Comparison of ENCODE assay signal across 14 cellular contexts in the genomic region with DNA sequence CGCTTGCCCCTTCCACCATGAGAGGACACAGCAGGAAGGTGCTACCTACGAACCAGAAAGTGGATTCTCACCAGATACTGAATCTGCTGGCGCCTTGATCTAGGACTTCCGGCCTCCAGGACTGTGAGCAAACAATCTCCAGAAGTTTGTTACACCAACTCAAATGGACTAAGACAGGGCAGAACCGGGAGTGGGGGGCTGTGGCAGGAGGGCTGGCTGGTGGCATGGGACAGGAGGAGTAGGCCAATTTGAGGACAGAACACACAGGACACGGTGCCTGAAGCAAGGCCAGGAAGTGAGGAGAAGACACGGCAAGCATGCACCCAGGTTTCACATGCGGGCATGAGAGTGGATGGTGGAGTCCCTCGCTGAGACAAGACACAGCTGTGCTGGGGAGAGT. TPM values are rescaled to one million over a fixed set of nuclear protein-coding genes. Genes with fewer than 3 reads are reported as not detected.
DNase-seq lines count a peak whose midpoint lies in the region; ATAC-seq and TF ChIP-seq lines count a peak whose summit lies in the region.
"Had no signal": no experiment of that assay in that cellular context is flagged by ENCODE, and none has a peak within 500 bp of the region (broad histone marks: within the 10 kb centered on the region; RNA-seq: fewer than 3 reads in every experiment).

No MANE protein-coding gene starts in this region.

- H3K4me3 Mint-ChIP-seq in nephron, result peak overlapping the region in 1 of 3 experiments; percentile 44
- H3K4me3 Mint-ChIP-seq in stimulated activated effector memory CD8-positive, alpha-beta T cell treated with anti-CD3 and anti-CD28 coated beads, Interleukin-12 subunit alpha, Interleukin-12 subunit beta, amount 100 ng/mL, for 72 hours, result no peak overlapping the region

- H3K9me3 Mint-ChIP-seq in nephron, result peaks cover 3% of the 10 kb centered on the region
- no peaks in the 10 kb centered on the region for H3K9me3 Mint-ChIP-seq in stimulated activated effector memory CD8-positive, alpha-beta T cell treated with anti-CD3 and anti-CD28 coated beads, Interleukin-12 subunit alpha, Interleukin-12 subunit beta, amount 100 ng/mL, for 72 hours

- ATAC-seq in activated CD4-positive, CD25-positive, alpha-beta regulatory T cell treated with anti-CD3 and anti-CD28 coated beads, Interleukin-2, amount 50 U/mL, for 24 hours, result no peak
- no peak for ATAC-seq in stimulated activated effector memory CD8-positive, alpha-beta T cell treated with anti-CD3 and anti-CD28 coated beads, Interleukin-12 subunit alpha, Interleukin-12 subunit beta, amount 100 ng/mL, for 72 hours

- no peak for TF ChIP-seq CTCF in nephron (IDR thresholded peaks at IDR 0.05; ENCODE audit: unreplicated experiment in 3 of 3)

- H3K36me3 Mint-ChIP-seq in nephron (ENCODE audit: low read depth), result no peaks in the 10 kb centered on the region
- peaks cover 5% of the 10 kb centered on the region for H3K36me3 Mint-ChIP-seq in stimulated activated effector memory CD8-positive, alpha-beta T cell treated with anti-CD3 and anti-CD28 coated beads, Interleukin-12 subunit alpha, Interleukin-12 subunit beta, amount 100 ng/mL, for 72 hours

- peak; percentile 17 for DNase-seq in activated CD4-positive, CD25-positive, alpha-beta regulatory T cell treated with anti-CD3 and anti-CD28 coated beads, Interleukin-2, amount 50 U/mL, for 72 hours
- peak; percentile 44 for DNase-seq in activated CD8-positive, alpha-beta memory T cell treated with anti-CD3 and anti-CD28 coated beads, Interleukin-2, amount 50 U/mL, for 48 hours
- DNase-seq in stimulated activated effector memory CD8-positive, alpha-beta T cell treated with anti-CD3 and anti-CD28 coated beads, Interleukin-12 subunit alpha, Interleukin-12 subunit beta, amount 100 ng/mL, for 72 hours (ENCODE audit: low spot score in 2 of 2), result no peak
- DNase-seq in amygdala (lab: John Stamatoyannopoulos, UW) (no peak), NCI-H526 treated with DMSO at 0.1 percent for 48 hours (lab: John Stamatoyannopoulos, UW) (no peak), dermis blood vessel endothelial cell (no peak)
- DNase-seq: KBM-7, NCI-H1105 treated with DMSO at 0.1 percent for 48 hours, NCI-H187, NCI-H446, NCI-H774 had no signal

- peaks cover 3% of the 10 kb centered on the region for H3K27me3 Mint-ChIP-seq in nephron (ENCODE audit: low read depth)

- peak overlapping the region; percentile 66 to 92 (median 72) for H3K27ac Mint-ChIP-seq in nephron
- peak overlapping the region; percentile 35 for H3K27ac Mint-ChIP-seq in stimulated activated effector memory CD8-positive, alpha-beta T cell treated with anti-CD3 and anti-CD28 coated beads, Interleukin-12 subunit alpha, Interleukin-12 subunit beta, amount 100 ng/mL, for 72 hours

- peaks cover 38% of the 10 kb centered on the region for H3K4me1 Mint-ChIP-seq in nephron
- H3K4me1 Mint-ChIP-seq in stimulated activated effector memory CD8-positive, alpha-beta T cell treated with anti-CD3 and anti-CD28 coated beads, Interleukin-12 subunit alpha, Interleukin-12 subunit beta, amount 100 ng/mL, for 72 hours, result peaks cover 12% of the 10 kb centered on the region

RNA-seq across cellular contexts. Expression of gene CRACDL, which starts 40.1 kb away (rescaled TPM):
- 3.3 and 9.0 TPM in 2 replicates for total RNA-seq in dermis blood vessel endothelial cell
- total RNA-seq: M059J had no signal

Comparison
In these comparisons a context has a peak if more than half of its experiments do, and no peak if none do; other contexts are left out.
1. DNase-seq: peak in activated CD4-positive, CD25-positive, alpha-beta regulatory T cell treated with anti-CD3 and anti-CD28 coated beads, Interleukin-2, amount 50 U/mL, for 72 hours (single experiment) and activated CD8-positive, alpha-beta memory T cell treated with anti-CD3 and anti-CD28 coated beads, Interleukin-2, amount 50 U/mL, for 48 hours (single experiment); none in stimulated activated effector memory CD8-positive, alpha-beta T cell treated with anti-CD3 and anti-CD28 coated beads, Interleukin-12 subunit alpha, Interleukin-12 subunit beta, amount 100 ng/mL, for 72 hours (0 of 2), amygdala (0 of 56), NCI-H526 treated with DMSO at 0.1 percent for 48 hours (single experiment) and dermis blood vessel endothelial cell (single experiment).